26 cellular contexts compared by ENCODE assay signal in the genomic region with DNA sequence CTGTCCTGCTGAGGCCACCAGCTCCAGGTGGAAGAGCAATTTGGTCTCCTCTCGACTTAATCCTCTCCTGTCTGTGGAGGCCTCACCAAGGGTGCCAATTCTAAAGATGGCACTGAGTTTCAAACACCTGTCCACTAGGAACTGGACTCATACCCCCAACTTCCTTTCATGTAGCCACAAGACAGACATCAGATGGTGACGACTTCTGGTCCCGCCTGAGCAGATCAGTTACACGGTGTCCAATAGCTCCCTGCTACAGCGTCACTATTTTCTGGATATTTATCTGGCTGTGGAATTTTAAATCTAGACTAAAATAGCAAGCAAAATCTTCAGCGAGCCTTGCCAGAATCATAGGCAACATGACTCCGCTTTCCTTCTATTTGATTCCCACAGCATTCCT. TPM values are rescaled to one million over a fixed set of nuclear protein-coding genes. Genes with fewer than 3 reads are reported as not detected.
"Had no signal": no experiment of that assay in that cellular context is flagged by ENCODE, and none has a peak within 500 bp of the region (broad histone marks: within the 10 kb centered on the region; RNA-seq: fewer than 3 reads in every experiment).

No MANE protein-coding gene starts in this region.

- H3K9me3 ChIP-seq: colonic mucosa, esophagus muscularis mucosa, gastroesophageal sphincter, heart left ventricle, mucosa of descending colon, prostate gland, right atrium auricular region, testis, tibial artery had no signal

- ATAC-seq: foreskin keratinocyte; gastroesophageal sphincter; heart left ventricle; left lobe of liver; mucosa of descending colon; naive thymus-derived CD4-positive, alpha-beta T cell; sciatic nerve; stimulated activated naive CD8-positive, alpha-beta T cell treated with anti-CD3 and anti-CD28 coated beads, Interleukin-15, Interleukin-2, amounts not matched to agents 100 U/mL and 50 U/mL, for 24 hours had no signal

- H3K27ac ChIP-seq: colonic mucosa, esophagus muscularis mucosa, foreskin keratinocyte, gastroesophageal sphincter, heart left ventricle, hepatocyte, prostate gland, right atrium auricular region, testis, tibial artery had no signal

- DNase-seq: colonic mucosa; effector CD8-positive, alpha-beta T cell; foreskin keratinocyte; heart left ventricle; kidney; mucosa of descending colon; naive thymus-derived CD4-positive, alpha-beta T cell; nucleus accumbens; stimulated activated CD4-positive, alpha-beta T cell treated with anti-CD3 and anti-CD28 coated beads, Interleukin-2, amount 100 ng/mL, for 24 hours; stimulated activated CD4-positive, alpha-beta T cell treated with anti-CD3 and anti-CD28 coated beads, Interleukin-4, amount 100 ng/mL, for 24 hours; stimulated activated naive CD8-positive, alpha-beta T cell treated with anti-CD3 and anti-CD28 coated beads, Interleukin-15, Interleukin-2, amounts not matched to agents 100 U/mL and 50 U/mL, for 24 hours; substantia nigra; testis; tibial artery had no signal

- H3K4me3 ChIP-seq: colonic mucosa, esophagus muscularis mucosa, gastroesophageal sphincter, heart left ventricle, hepatocyte, lung, mucosa of descending colon, prostate gland, right atrium auricular region, testis, tibial artery had no signal

- H3K27me3 ChIP-seq: colonic mucosa, foreskin keratinocyte, hepatocyte, right atrium auricular region, testis, tibial artery had no signal

- H3K4me2 ChIP-seq: hepatocyte had no signal

- H3K79me2 ChIP-seq: hepatocyte had no signal

- H3K36me3 ChIP-seq: colonic mucosa, esophagus muscularis mucosa, gastroesophageal sphincter, heart left ventricle, prostate gland, right atrium auricular region, tibial artery had no signal

- H2AFZ ChIP-seq: hepatocyte had no signal

- H3K4me1 ChIP-seq: colonic mucosa, esophagus muscularis mucosa, foreskin keratinocyte, gastroesophageal sphincter, heart left ventricle, prostate gland, right atrium auricular region, tibial artery had no signal

RNA-seq across cellular contexts. Expression of a gene that starts 24.5 kb away (rescaled TPM):
- total RNA-seq: endothelial cell of umbilical vein; epithelial cell of proximal tubule; foreskin keratinocyte; naive thymus-derived CD4-positive, alpha-beta T cell; osteocyte had no signal
- polyA plus RNA-seq: endothelial cell of umbilical vein; fibroblast of lung; naive thymus-derived CD4-positive, alpha-beta T cell had no signal
